In genomic region chr2:218582085-218582484, GRCh38 we compare ENCODE assay signal across 9 cellular contexts. TPM values are rescaled to one million over a fixed set of nuclear protein-coding genes. Genes with fewer than 3 reads are reported as not detected.
DNase-seq lines count a peak whose midpoint lies in the region; ATAC-seq and TF ChIP-seq lines count a peak whose summit lies in the region.
"Had no signal": no experiment of that assay in that cellular context is flagged by ENCODE, and none has a peak within 500 bp of the region (broad histone marks: within the 10 kb centered on the region; RNA-seq: fewer than 3 reads in every experiment).

No MANE protein-coding gene starts in this region.

- TF ChIP-seq EP300 in upper lobe of left lung (IDR thresholded peaks at IDR 0.05), result no peak

- no peak overlapping the region for H3K4me2 ChIP-seq in trophoblast cell (ENCODE audit: low read length)

- WGBS in upper lobe of left lung, 2 donors, result 93 to 94% methylated on average over 7 of the region's 7 CpGs
- no CpG with 5 or more reads among the region's 7 CpGs for WGBS in trophoblast cell (ENCODE audit: extremely low coverage, insufficient coverage, insufficient read length)

- H3K4me3 ChIP-seq in upper lobe of left lung (no peak overlapping the region), trophoblast cell (ENCODE audit: low read depth, low read length) (no peak overlapping the region)
- H3K4me3 ChIP-seq: gastrocnemius medialis had no signal

- no peak overlapping the region for H3K4ac ChIP-seq in trophoblast cell (ENCODE audit: low read depth, low read length)

- H3K9me3 ChIP-seq in upper lobe of left lung (no peaks in the 10 kb centered on the region), trophoblast cell (ENCODE audit: insufficient read depth, low read depth, low read length) (no peaks in the 10 kb centered on the region)
- H3K9me3 ChIP-seq: gastrocnemius medialis had no signal

- H3K27me3 ChIP-seq in upper lobe of left lung (no peaks in the 10 kb centered on the region), trophoblast cell (ENCODE audit: insufficient read depth, low read length) (no peaks in the 10 kb centered on the region)
- H3K27me3 ChIP-seq: gastrocnemius medialis had no signal

- peaks cover 3% of the 10 kb centered on the region for H3K79me2 ChIP-seq in trophoblast cell (ENCODE audit: control insufficient read depth, insufficient read depth, low read length, poor library complexity)

- H2BK12ac ChIP-seq in trophoblast cell (ENCODE audit: low read length), result no peak overlapping the region

- ATAC-seq in GM21786 (IDR thresholded peaks at IDR 0.05; ENCODE audit: unreplicated experiment), result peak; percentile 72
- ATAC-seq in esophagus mucosa, result peak; percentile 76
- ATAC-seq in upper lobe of left lung (ENCODE audit: low FRiP score in 2 of 2), result no peak
- ATAC-seq: gastrocnemius medialis had no signal

- DNase-seq in Daoy (ENCODE audit: low read depth) (peak; percentile 71), OCI-M1 (lab: John Stamatoyannopoulos, UW) (peak; percentile 22), upper lobe of left lung (no peak), trophoblast cell (no peak), NCI-H187 treated with DMSO at 0.1 percent for 48 hours (lab: John Stamatoyannopoulos, UW) (no peak)
- no peak for DNase-seq in stimulated activated CD4-positive, alpha-beta T cell treated with anti-CD3 and anti-CD28 coated beads, Interleukin-12 subunit alpha, Interleukin-12 subunit beta, amount 100 ng/mL, for 4 hours
- DNase-seq: gastrocnemius medialis had no signal

- H3K36me3 ChIP-seq in upper lobe of left lung (peaks cover 12 to 62% (median 19%) of the 10 kb centered on the region in 4 donors), trophoblast cell (ENCODE audit: control insufficient read depth in 1 of 2, insufficient read depth in 2 of 2, low read length in 2 of 2) (peaks cover 15 to 33% of the 10 kb centered on the region in 2 experiments)

- TF ChIP-seq CTCF in upper lobe of left lung (IDR thresholded peaks at IDR 0.05), result no peak

- H3K27ac ChIP-seq in upper lobe of left lung (no peak overlapping the region), trophoblast cell (ENCODE audit: low read depth, low read length) (no peak overlapping the region)
- H3K27ac ChIP-seq: gastrocnemius medialis had no signal

- H3K4me1 ChIP-seq in upper lobe of left lung, result peaks cover 0 to 8% (median 2%) of the 10 kb centered on the region in 4 donors
- no peaks in the 10 kb centered on the region for H3K4me1 ChIP-seq in trophoblast cell (ENCODE audit: control insufficient read depth in 1 of 2, insufficient read depth in 2 of 2, low read length in 2 of 2)

- H4K12ac ChIP-seq in trophoblast cell (ENCODE audit: low read depth, low read length), result no peak overlapping the region

- no peak overlapping the region for H3K18ac ChIP-seq in trophoblast cell (ENCODE audit: low read length)

- no peak overlapping the region for H3K14ac ChIP-seq in trophoblast cell (ENCODE audit: low read length)

- no peak for TF ChIP-seq POLR2A in upper lobe of left lung (IDR thresholded peaks at IDR 0.05)

- H2BK5ac ChIP-seq in trophoblast cell (ENCODE audit: low read depth, low read length, poor library complexity), result no peak overlapping the region

- no peaks in the 10 kb centered on the region for H3K79me1 ChIP-seq in trophoblast cell (ENCODE audit: low read length)

- H4K8ac ChIP-seq in trophoblast cell (ENCODE audit: low read depth, low read length), result no peak overlapping the region

- H4K91ac ChIP-seq in trophoblast cell (ENCODE audit: low read depth, low read length), result no peak overlapping the region

- H3K23ac ChIP-seq in trophoblast cell (ENCODE audit: low read length), result no peak overlapping the region

- no peak overlapping the region for H2AK5ac ChIP-seq in trophoblast cell (ENCODE audit: low read length)

- no peak overlapping the region for H2AFZ ChIP-seq in trophoblast cell (ENCODE audit: insufficient read depth, low read length, poor library complexity)

- H3K9ac ChIP-seq in trophoblast cell (ENCODE audit: low read length), result no peak overlapping the region

- no peak overlapping the region for H2BK120ac ChIP-seq in trophoblast cell (ENCODE audit: insufficient read depth, low read length, poor library complexity)

RNA-seq across cellular contexts. Expression of gene CNOT9, which starts 13.4 kb away (rescaled TPM):
- total RNA-seq in Daoy (2014; rRNA removed; shearing (Covaris generic)), result 94.2 and 118 TPM in 2 replicates
- total RNA-seq in esophagus mucosa (34.6 TPM), upper lobe of left lung (10 to 100 TPM; 24.2 to 51.3 (median 35.9) TPM)
- 34.2 and 35.7 TPM in 2 replicates for polyA plus RNA-seq in trophoblast cell (2013)

RNA-seq across cellular contexts. Expression of gene USP37, which starts 13.9 kb away (rescaled TPM):
- total RNA-seq in Daoy (2014; rRNA removed; shearing (Covaris generic)), result 11.4 and 16.1 TPM in 2 replicates
- 11.8 TPM for total RNA-seq in esophagus mucosa
- 10 to 100 TPM in 4 of 6 donors, 1 to 10 TPM in 2; 9.0 to 31.4 (median 13.1) TPM for total RNA-seq in upper lobe of left lung
- 6.5 and 6.9 TPM in 2 replicates for polyA plus RNA-seq in trophoblast cell (2013)

RNA-seq across cellular contexts. Expression of gene PLCD4, which starts 25.6 kb away (rescaled TPM):
- 0.06 TPM in 1 of 2 replicates, not detected in the other for total RNA-seq in Daoy (2014; rRNA removed; shearing (Covaris generic))
- 5.7 TPM for total RNA-seq in esophagus mucosa
- under 1 TPM in 4 of 6 donors, not detected in 2; 0.30 to 0.98 (median 0.37) TPM for total RNA-seq in upper lobe of left lung
- polyA plus RNA-seq in trophoblast cell (2013), result 0.01 TPM in 1 of 2 replicates, not detected in the other

Comparison
In these comparisons a context has a peak if more than half of its experiments do, and no peak if none do; other contexts are left out.
1. DNase-seq: peak in Daoy (single experiment) and OCI-M1 (single experiment); none in upper lobe of left lung (0 of 2), stimulated activated CD4-positive, alpha-beta T cell treated with anti-CD3 and anti-CD28 coated beads, Interleukin-12 subunit alpha, Interleukin-12 subunit beta, amount 100 ng/mL, for 4 hours (single experiment), trophoblast cell (0 of 2) and NCI-H187 treated with DMSO at 0.1 percent for 48 hours (single experiment).
2. ATAC-seq: peak in GM21786 (single experiment) and esophagus mucosa (single experiment); none in upper lobe of left lung (0 of 2).